Comparison of ENCODE assay signal across 9 cellular contexts in genomic region chr14:55578511-55578910, GRCh38. TPM values are rescaled to one million over a fixed set of nuclear protein-coding genes. Genes with fewer than 3 reads are reported as not detected.
A peak's percentile ranks its signal among the peaks of the same experiment; 100 is the strongest.
DNase-seq lines count a peak whose midpoint lies in the region; ATAC-seq and TF ChIP-seq lines count a peak whose summit lies in the region.
"Had no signal": no experiment of that assay in that cellular context is flagged by ENCODE, and none has a peak within 500 bp of the region (broad histone marks: within the 10 kb centered on the region; RNA-seq: fewer than 3 reads in every experiment).

No MANE protein-coding gene starts in this region.

- H3K36me3 Mint-ChIP-seq in activated T-helper 17 cell treated with anti-CD3 and anti-CD28 coated beads, Interleukin-2, amount 50 U/mL, for 72 hours (ENCODE audit: low read depth): peaks cover 5% of the 10 kb centered on the region
- peaks cover 2% of the 10 kb centered on the region for H3K36me3 Mint-ChIP-seq in memory B cell

- H3K4me3 Mint-ChIP-seq in activated T-helper 17 cell treated with anti-CD3 and anti-CD28 coated beads, Interleukin-2, amount 50 U/mL, for 72 hours: peak overlapping the region; percentile 90
- peak overlapping the region; percentile 27 for H3K4me3 Mint-ChIP-seq in memory B cell

- 0 out of 2 replicates have a peak, but pooled peaks cover 11% of the 10 kb centered on the region for H3K36me3 ChIP-seq in HUES48 (ENCODE audit: control insufficient read depth, insufficient read depth, low read length)

- DNase-seq in AG04449 (ENCODE audit: low read depth, low spot score): no peak
- DNase-seq in memory B cell (ENCODE audit: low spot score in 2 of 2): no peak
- DNase-seq in superior temporal gyrus (ENCODE audit: extremely low spot score): no peak
- no peak for DNase-seq in NCI-H2107 (lab: John Stamatoyannopoulos, UW)
- DNase-seq: central memory CD4-positive, alpha-beta T cell had no signal

- no peak overlapping the region for H3K9ac ChIP-seq in HUES48 (ENCODE audit: low read depth, low read length)

- CTCF ChIA-PET in AG04449 (lab: Yijun Ruan, JAX): interaction anchor here (1.0 to 2.6 kb wide), 3 partner anchors 22 to 140 kb away, joined by 3 to 13 read pairs (median 3); no protein-coding TSS in a partner anchor

- TF ChIP-seq CTCF in AG04449 (IDR thresholded peaks at IDR 0.05; ENCODE audit: insufficient read depth, low read length, missing control alignments): no peak

- no peaks in the 10 kb centered on the region for H3K9me3 Mint-ChIP-seq in activated T-helper 17 cell treated with anti-CD3 and anti-CD28 coated beads, Interleukin-2, amount 50 U/mL, for 72 hours
- no peaks in the 10 kb centered on the region for H3K9me3 Mint-ChIP-seq in memory B cell

- peaks cover 26% of the 10 kb centered on the region for H3K4me1 ChIP-seq in HUES48 (ENCODE audit: control insufficient read depth, insufficient read depth, low read length)

- H3K27ac ChIP-seq in HUES48 (ENCODE audit: low read depth, low read length): no peak overlapping the region

- ATAC-seq in activated T-helper 17 cell treated with anti-CD3 and anti-CD28 coated beads, Interleukin-2, amount 50 U/mL, for 72 hours (replicated peaks): no peak
- ATAC-seq in memory B cell (ENCODE audit: low read depth) (no peak), HG03175 (IDR thresholded peaks at IDR 0.05; ENCODE audit: unreplicated experiment) (no peak), GM21423 (IDR thresholded peaks at IDR 0.05; ENCODE audit: unreplicated experiment) (no peak)

- no peaks in the 10 kb centered on the region for H3K27me3 ChIP-seq in HUES48 (ENCODE audit: control insufficient read depth, insufficient read depth, low read length)

- no peaks in the 10 kb centered on the region for H3K9me3 ChIP-seq in HUES48 (ENCODE audit: control insufficient read depth, insufficient read depth, low read length)

- H3K27me3 Mint-ChIP-seq in activated T-helper 17 cell treated with anti-CD3 and anti-CD28 coated beads, Interleukin-2, amount 50 U/mL, for 72 hours: no peaks in the 10 kb centered on the region
- no peaks in the 10 kb centered on the region for H3K27me3 Mint-ChIP-seq in memory B cell

- peak overlapping the region; percentile 86 for H3K4me3 ChIP-seq in AG04449 (ENCODE audit: low read depth, low read length)
- peak overlapping the region; percentile 84; the same call in 1 of the 2 replicates for H3K4me3 ChIP-seq in HUES48 (ENCODE audit: low read depth, low read length)

- H3K27ac Mint-ChIP-seq in activated T-helper 17 cell treated with anti-CD3 and anti-CD28 coated beads, Interleukin-2, amount 50 U/mL, for 72 hours: peak overlapping the region; percentile 88
- H3K27ac Mint-ChIP-seq in memory B cell: peak overlapping the region; percentile 91

- POLR2A ChIA-PET in AG04449 (lab: Yijun Ruan, JAX): interaction anchor here (0.7 kb wide), 1 partner anchor 10 kb away, joined by 5 read pairs; no protein-coding TSS in a partner anchor

- H3K4me1 Mint-ChIP-seq in activated T-helper 17 cell treated with anti-CD3 and anti-CD28 coated beads, Interleukin-2, amount 50 U/mL, for 72 hours: peaks cover 14% of the 10 kb centered on the region
- H3K4me1 Mint-ChIP-seq in memory B cell: peaks cover 12% of the 10 kb centered on the region

RNA-seq across cellular contexts. Expression of gene KTN1, which starts 1.5 kb away (rescaled TPM):
- 100 to 1,000 TPM in 1 of 2 donors, 10 to 100 TPM in 1; 93.7 to 154 TPM for total RNA-seq in activated T-helper 17 cell treated with anti-CD3 and anti-CD28 coated beads, Interleukin-2, amount 50 U/mL, for 72 hours
